15 cellular contexts compared by ENCODE assay signal in the genomic region with DNA sequence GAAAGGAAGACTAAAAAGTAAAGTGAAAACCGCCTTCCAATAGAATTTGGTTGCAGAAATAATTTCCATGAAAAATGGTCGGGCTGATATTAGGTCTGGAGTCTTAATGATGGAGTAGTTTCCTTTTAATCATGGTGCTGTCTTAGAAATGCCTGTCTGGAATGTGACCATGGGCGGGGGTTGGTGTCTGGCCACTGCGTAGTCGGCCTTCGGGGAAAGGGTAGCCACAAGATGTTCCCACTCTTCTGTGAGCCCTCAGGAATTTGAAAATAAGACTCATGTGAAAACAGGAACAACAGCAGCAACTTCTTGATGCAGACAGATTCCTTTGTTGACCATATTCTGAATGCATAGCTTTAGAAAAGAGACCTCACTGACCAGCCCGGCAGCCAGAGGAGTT.
DNase-seq lines count a peak whose midpoint lies in the region; ATAC-seq and TF ChIP-seq lines count a peak whose summit lies in the region.
"Had no signal": no experiment of that assay in that cellular context is flagged by ENCODE, and none has a peak within 500 bp of the region (broad histone marks: within the 10 kb centered on the region; RNA-seq: fewer than 3 reads in every experiment).

No MANE protein-coding gene starts in this region.

- WGBS in heart right ventricle, 2 donors = 58 to 61% methylated on average over 7 of the region's 7 CpGs

- DNase-seq in heart right ventricle (no peak), right atrium auricular region (ENCODE audit: low spot score) (no peak), epidermal melanocyte (ENCODE audit: insufficient read length, low spot score) (peak; percentile 22), non-pigmented ciliary epithelial cell (ENCODE audit: low read depth) (peak; percentile 95), NCI-H2081 (lab: John Stamatoyannopoulos, UW) (no peak)
- DNase-seq: activated CD4-positive, alpha-beta T cell treated with anti-CD3 and anti-CD28 coated beads for 48 hours; amniotic stem cell; dermis blood vessel endothelial cell; mesendoderm; posterior cingulate gyrus; SHP77; upper lobe of left lung had no signal

- no peaks in the 10 kb centered on the region for H3K27me3 ChIP-seq in heart right ventricle
- H3K27me3 ChIP-seq in right atrium auricular region = no peaks in the 10 kb centered on the region
- H3K27me3 ChIP-seq: upper lobe of left lung had no signal

- TF ChIP-seq CTCF in heart right ventricle (IDR thresholded peaks at IDR 0.05) = no peak
- TF ChIP-seq CTCF in right atrium auricular region (IDR thresholded peaks at IDR 0.05) = no peak

- H3K9me3 ChIP-seq in heart right ventricle (no peaks in the 10 kb centered on the region), right atrium auricular region (no peaks in the 10 kb centered on the region)
- H3K9me3 ChIP-seq: upper lobe of left lung had no signal

- peak in 1 of 8 donors; percentile 25 for ATAC-seq in heart right ventricle
- ATAC-seq in GM18498 (IDR thresholded peaks at IDR 0.05; ENCODE audit: unreplicated experiment) = no peak
- ATAC-seq in HG02938 (IDR thresholded peaks at IDR 0.05; ENCODE audit: unreplicated experiment) = no peak
- ATAC-seq in HG02981 (IDR thresholded peaks at IDR 0.05; ENCODE audit: unreplicated experiment) = no peak

- H3K4me3 ChIP-seq in heart right ventricle = no peak overlapping the region
- no peak overlapping the region for H3K4me3 ChIP-seq in right atrium auricular region
- H3K4me3 ChIP-seq: upper lobe of left lung had no signal

- H3K4me1 ChIP-seq in heart right ventricle = peaks cover 3 to 47% (median 32%) of the 10 kb centered on the region in 9 donors
- peaks cover 0 to 13% of the 10 kb centered on the region in 2 donors for H3K4me1 ChIP-seq in right atrium auricular region

- peaks cover 0 to 30% (median 0%) of the 10 kb centered on the region in 9 donors for H3K36me3 ChIP-seq in heart right ventricle
- peaks cover 9% of the 10 kb centered on the region for H3K36me3 ChIP-seq in right atrium auricular region
- H3K36me3 ChIP-seq: upper lobe of left lung had no signal

- intact Hi-C loops in heart right ventricle (cut with DNase I) = loop anchor here in 1 of 10 donors (10.0 kb wide), 1 partner anchor 119 kb away; no protein-coding TSS in a partner anchor

- peak overlapping the region in 6 of 10 donors; percentile 4 to 90 (median 72) for H3K27ac ChIP-seq in heart right ventricle
- no peak overlapping the region for H3K27ac ChIP-seq in right atrium auricular region

Comparison
In these comparisons a context has a peak if more than half of its experiments do, and no peak if none do; other contexts are left out.
1. H3K27ac ChIP-seq: peak in heart right ventricle (6 of 10); none in right atrium auricular region (0 of 2).
2. DNase-seq: peak in epidermal melanocyte (single experiment) and non-pigmented ciliary epithelial cell (single experiment); none in heart right ventricle (0 of 2), right atrium auricular region (single experiment) and NCI-H2081 (0 of 2).